1 cellular context compared by ENCODE assay signal in the genomic region with DNA sequence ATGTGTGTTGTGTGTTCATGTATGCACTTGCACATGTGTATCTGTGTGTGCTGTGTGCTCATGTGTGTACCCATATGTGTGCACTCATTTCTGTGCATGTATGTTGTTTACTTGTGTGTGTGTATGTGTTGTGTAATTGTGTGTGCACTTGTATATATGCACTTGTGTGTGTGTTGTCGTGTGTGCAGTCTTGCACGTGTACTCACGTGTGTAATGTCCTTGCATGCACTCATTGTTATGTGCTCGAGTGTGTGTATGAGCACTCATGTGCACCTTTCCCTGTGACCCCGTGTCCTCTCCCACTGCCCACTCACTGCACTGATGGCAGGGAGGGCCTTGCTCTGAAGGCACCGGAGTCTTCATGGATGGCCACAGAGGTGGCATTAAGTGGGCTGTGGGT.
TF ChIP-seq lines count a peak whose summit lies in the region.

No MANE protein-coding gene starts in this region.

TF ChIP-seq in HepG2, 621 proteins besides CTCF, POLR2A, EP300 and RAD21 (continued from another document):
- TF ChIP-seq, protein P1, sequence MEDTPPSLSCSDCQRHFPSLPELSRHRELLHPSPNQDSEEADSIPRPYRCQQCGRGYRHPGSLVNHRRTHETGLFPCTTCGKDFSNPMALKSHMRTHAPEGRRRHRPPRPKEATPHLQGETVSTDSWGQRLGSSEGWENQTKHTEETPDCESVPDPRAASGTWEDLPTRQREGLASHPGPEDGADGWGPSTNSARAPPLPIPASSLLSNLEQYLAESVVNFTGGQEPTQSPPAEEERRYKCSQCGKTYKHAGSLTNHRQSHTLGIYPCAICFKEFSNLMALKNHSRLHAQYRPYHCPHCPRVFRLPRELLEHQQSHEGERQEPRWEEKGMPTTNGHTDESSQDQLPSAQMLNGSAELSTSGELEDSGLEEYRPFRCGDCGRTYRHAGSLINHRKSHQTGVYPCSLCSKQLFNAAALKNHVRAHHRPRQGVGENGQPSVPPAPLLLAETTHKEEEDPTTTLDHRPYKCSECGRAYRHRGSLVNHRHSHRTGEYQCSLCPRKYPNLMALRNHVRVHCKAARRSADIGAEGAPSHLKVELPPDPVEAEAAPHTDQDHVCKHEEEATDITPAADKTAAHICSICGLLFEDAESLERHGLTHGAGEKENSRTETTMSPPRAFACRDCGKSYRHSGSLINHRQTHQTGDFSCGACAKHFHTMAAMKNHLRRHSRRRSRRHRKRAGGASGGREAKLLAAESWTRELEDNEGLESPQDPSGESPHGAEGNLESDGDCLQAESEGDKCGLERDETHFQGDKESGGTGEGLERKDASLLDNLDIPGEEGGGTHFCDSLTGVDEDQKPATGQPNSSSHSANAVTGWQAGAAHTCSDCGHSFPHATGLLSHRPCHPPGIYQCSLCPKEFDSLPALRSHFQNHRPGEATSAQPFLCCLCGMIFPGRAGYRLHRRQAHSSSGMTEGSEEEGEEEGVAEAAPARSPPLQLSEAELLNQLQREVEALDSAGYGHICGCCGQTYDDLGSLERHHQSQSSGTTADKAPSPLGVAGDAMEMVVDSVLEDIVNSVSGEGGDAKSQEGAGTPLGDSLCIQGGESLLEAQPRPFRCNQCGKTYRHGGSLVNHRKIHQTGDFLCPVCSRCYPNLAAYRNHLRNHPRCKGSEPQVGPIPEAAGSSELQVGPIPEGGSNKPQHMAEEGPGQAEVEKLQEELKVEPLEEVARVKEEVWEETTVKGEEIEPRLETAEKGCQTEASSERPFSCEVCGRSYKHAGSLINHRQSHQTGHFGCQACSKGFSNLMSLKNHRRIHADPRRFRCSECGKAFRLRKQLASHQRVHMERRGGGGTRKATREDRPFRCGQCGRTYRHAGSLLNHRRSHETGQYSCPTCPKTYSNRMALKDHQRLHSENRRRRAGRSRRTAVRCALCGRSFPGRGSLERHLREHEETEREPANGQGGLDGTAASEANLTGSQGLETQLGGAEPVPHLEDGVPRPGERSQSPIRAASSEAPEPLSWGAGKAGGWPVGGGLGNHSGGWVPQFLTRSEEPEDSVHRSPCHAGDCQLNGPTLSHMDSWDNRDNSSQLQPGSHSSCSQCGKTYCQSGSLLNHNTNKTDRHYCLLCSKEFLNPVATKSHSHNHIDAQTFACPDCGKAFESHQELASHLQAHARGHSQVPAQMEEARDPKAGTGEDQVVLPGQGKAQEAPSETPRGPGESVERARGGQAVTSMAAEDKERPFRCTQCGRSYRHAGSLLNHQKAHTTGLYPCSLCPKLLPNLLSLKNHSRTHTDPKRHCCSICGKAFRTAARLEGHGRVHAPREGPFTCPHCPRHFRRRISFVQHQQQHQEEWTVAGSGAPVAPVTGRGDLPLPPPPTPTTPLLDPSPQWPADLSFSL (CRISPR knock-in tag; IDR thresholded peaks at IDR 0.05): 0 out of 2 replicates have a peak, but pooled peaks have one; percentile 40
- no peak for TF ChIP-seq MEIS2 (CRISPR knock-in tag; IDR thresholded peaks at IDR 0.05)
TF ChIP-seq in HepG2: peak in this region for 2.
